ENCODE assay signal across 19 cellular contexts in genomic region chrX:22340022-22340616, GRCh38.
DNase-seq lines count a peak whose midpoint lies in the region; ATAC-seq, FAIRE-seq and TF ChIP-seq lines count a peak whose summit lies in the region.
"Had no signal": no experiment of that assay in that cellular context is flagged by ENCODE, and none has a peak within 500 bp of the region (broad histone marks: within the 10 kb centered on the region; RNA-seq: fewer than 3 reads in every experiment).

No MANE protein-coding gene starts in this region.

- no peak for TF ChIP-seq RAD21 in neural cell (conservative IDR thresholded peaks at IDR 0.05)

- peak overlapping the region; percentile 9 for H3K9ac ChIP-seq in neural cell (ENCODE audit: low read length)

- H3K27ac Mint-ChIP-seq in activated T-cell treated with anti-CD3 and anti-CD28 coated beads, Interleukin-2, amount 50 U/mL, for 24 hours, result no peak overlapping the region

- no peak overlapping the region for H2AFZ ChIP-seq in neural cell (ENCODE audit: low read depth, low read length)

- no peaks in the 10 kb centered on the region for H3F3A ChIP-seq in neural cell (ENCODE audit: insufficient read depth, low read length, poor library complexity, severe bottlenecking)

- H3K27ac ChIP-seq in neural cell (ENCODE audit: low read length), result peak overlapping the region; percentile 86

- TF ChIP-seq CTCF in neural cell (IDR thresholded peaks at IDR 0.05; ENCODE audit: poor library complexity, severe bottlenecking), result no peak

- H3K9me3 ChIP-seq in neural cell (ENCODE audit: low read length), result no peaks in the 10 kb centered on the region
- H3K9me3 ChIP-seq: BE2C had no signal

- no peaks in the 10 kb centered on the region for H3K4me1 Mint-ChIP-seq in activated T-cell treated with anti-CD3 and anti-CD28 coated beads, Interleukin-2, amount 50 U/mL, for 24 hours (ENCODE audit: low read depth)
- H3K4me1 Mint-ChIP-seq: CD4-positive, CD25-positive, alpha-beta regulatory T cell had no signal

- TF ChIP-seq EP300 in neural cell (conservative IDR thresholded peaks at IDR 0.05; ENCODE audit: poor library complexity, severe bottlenecking), result no peak

- DNase-seq in Daoy (ENCODE audit: low read depth) (peak; percentile 9), RCC 7860 (ENCODE audit: low spot score) (peak; percentile 24), fibroblast of peridontal ligament (ENCODE audit: extremely low read depth) (peak; percentile 14)
- no peak for DNase-seq in activated T-cell treated with anti-CD3 and anti-CD28 coated beads, Interleukin-2, amount 50 U/mL, for 24 hours
- DNase-seq: BE2C; CD4-positive, CD25-positive, alpha-beta regulatory T cell; COR-L47; GF-D8; HCEC 1CT; NCI-H1105 treated with DMSO at 0.1 percent for 48 hours; NCI-H1694 treated with DMSO at 0.1 percent for 48 hours; NCI-H2107; NCI-H2227 treated with DMSO at 0.1 percent for 48 hours; NCI-H510A treated with DMSO at 0.1 percent for 48 hours; NCI-H774; SHP77 had no signal

- H3K27me3 ChIP-seq in neural cell (ENCODE audit: insufficient read depth, low read depth, low read length), result no peaks in the 10 kb centered on the region
- H3K27me3 ChIP-seq: BE2C had no signal

- ATAC-seq in esophagus mucosa (no peak), GM21381 (IDR thresholded peaks at IDR 0.05; ENCODE audit: unreplicated experiment) (no peak)

- H3K9me2 ChIP-seq in neural cell (ENCODE audit: insufficient read depth, low read length), result no peaks in the 10 kb centered on the region

- no peaks in the 10 kb centered on the region for H3K79me2 ChIP-seq in neural cell (replicated peaks; ENCODE audit: insufficient read depth, low read length)

- no peaks in the 10 kb centered on the region for H3K36me3 Mint-ChIP-seq in activated T-cell treated with anti-CD3 and anti-CD28 coated beads, Interleukin-2, amount 50 U/mL, for 24 hours (ENCODE audit: low read depth)
- H3K36me3 Mint-ChIP-seq: CD4-positive, CD25-positive, alpha-beta regulatory T cell had no signal

- peaks cover 20% of the 10 kb centered on the region for H3K27me3 Mint-ChIP-seq in activated T-cell treated with anti-CD3 and anti-CD28 coated beads, Interleukin-2, amount 50 U/mL, for 24 hours

- H3K36me3 ChIP-seq in neural cell (ENCODE audit: insufficient read depth, low read length), result no peaks in the 10 kb centered on the region
- H3K36me3 ChIP-seq: BE2C had no signal

- FAIRE-seq in RCC 7860 (lab: Jason Lieb, UNC), result peak; percentile 73

- H4K20me1 ChIP-seq in neural cell (ENCODE audit: insufficient read depth), result no peaks in the 10 kb centered on the region

- no peak overlapping the region for H3K4me2 ChIP-seq in neural cell (ENCODE audit: low read length)

- no peak overlapping the region for H3K4me3 ChIP-seq in neural cell (ENCODE audit: low read length)

- H3K4me3 Mint-ChIP-seq in activated T-cell treated with anti-CD3 and anti-CD28 coated beads, Interleukin-2, amount 50 U/mL, for 24 hours, result no peak overlapping the region
- H3K4me3 Mint-ChIP-seq: CD4-positive, CD25-positive, alpha-beta regulatory T cell had no signal

- no peaks in the 10 kb centered on the region for H3K9me3 Mint-ChIP-seq in activated T-cell treated with anti-CD3 and anti-CD28 coated beads, Interleukin-2, amount 50 U/mL, for 24 hours

TF ChIP-seq in neural cell, 6 proteins besides CTCF, POLR2A, EP300 and RAD21:
- TF ChIP-seq POLR2AphosphoS5 (IDR thresholded peaks at IDR 0.05), result no peak
- TF ChIP-seq TAF1 (IDR thresholded peaks at IDR 0.05; ENCODE audit: low read depth), result no peak
